In the genomic region with DNA sequence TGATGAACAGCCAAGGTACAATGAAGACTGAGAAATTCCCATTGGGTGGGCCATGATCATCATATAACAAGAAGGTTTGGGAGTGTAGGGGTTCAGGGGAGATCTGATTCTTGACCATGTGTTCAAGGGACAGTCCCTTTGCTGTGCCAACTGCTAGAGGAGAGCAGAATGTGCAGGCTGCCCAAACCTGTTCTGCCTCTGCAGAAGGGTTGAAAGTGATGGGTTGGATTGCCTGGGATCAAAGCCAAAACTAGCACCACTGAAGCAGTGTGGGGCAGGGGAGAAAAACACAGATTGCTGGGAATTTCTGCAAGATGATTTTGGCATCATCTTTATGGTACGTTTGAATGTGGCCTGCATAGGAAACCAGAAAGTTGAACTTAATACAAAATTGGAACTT, we compare ENCODE assay signal across 22 cellular contexts.
A peak's percentile ranks its signal among the peaks of the same experiment; 100 is the strongest.
DNase-seq lines count a peak whose midpoint lies in the region; ATAC-seq and TF ChIP-seq lines count a peak whose summit lies in the region.
"Had no signal": no experiment of that assay in that cellular context is flagged by ENCODE, and none has a peak within 500 bp of the region (broad histone marks: within the 10 kb centered on the region; RNA-seq: fewer than 3 reads in every experiment).

No MANE protein-coding gene starts in this region.

- DNase-seq in epithelial cell of esophagus (ENCODE audit: low read depth) (peak; percentile 1), mucosa of descending colon (no peak), islet precursor cell (no peak), SKM-1 (lab: John Stamatoyannopoulos, UW; ENCODE audit: unreplicated experiment) (no peak)
- DNase-seq in activated effector memory CD4-positive, alpha-beta T cell treated with Interleukin-2 at 50 U/mL for 16 hours = no peak
- DNase-seq: activated naive CD8-positive, alpha-beta T cell treated with anti-CD3 and anti-CD28 coated beads, Interleukin-2, amount 10 ng/mL, durations not matched to agents 7 days and 5 days; activated T-cell treated with anti-CD3 and anti-CD28 coated beads, Interleukin-2, amount 50 U/mL, for 24 hours; DMS153; dorsolateral prefrontal cortex; GM23248; head of caudate nucleus; KG1; NCI-H1417 treated with DMSO at 0.1 percent for 48 hours; NCI-H345; right lobe of liver; stimulated activated CD4-positive, alpha-beta T cell treated with anti-CD3 and anti-CD28 coated beads, Interleukin-1b, Interleukin-23, amount 100 ng/mL, for 48 hours; substantia nigra had no signal

- H3K4me3 ChIP-seq in epithelial cell of esophagus (ENCODE audit: low read length) = no peak overlapping the region
- H3K4me3 ChIP-seq in mucosa of descending colon = no peak overlapping the region
- H3K4me3 ChIP-seq: dorsolateral prefrontal cortex, GM23248, right lobe of liver had no signal

- H3K9me3 ChIP-seq in mucosa of descending colon = no peaks in the 10 kb centered on the region
- H3K9me3 ChIP-seq: neutrophil, right lobe of liver had no signal

- TF ChIP-seq CTCF in epithelial cell of esophagus (IDR thresholded peaks at IDR 0.05; ENCODE audit: insufficient read depth, low read depth, low read length, missing control alignments) (no peak), mucosa of descending colon (IDR thresholded peaks at IDR 0.05) (no peak)

- no peaks in the 10 kb centered on the region for H3K36me3 ChIP-seq in mucosa of descending colon (ENCODE audit: low read depth)
- H3K36me3 ChIP-seq: neutrophil, right lobe of liver had no signal

- ATAC-seq in GM18519 (IDR thresholded peaks at IDR 0.05; ENCODE audit: low FRiP score, unreplicated experiment) (peak; percentile 8), GM21390 (IDR thresholded peaks at IDR 0.05; ENCODE audit: unreplicated experiment) (peak; percentile 2), HG02981 (IDR thresholded peaks at IDR 0.05; ENCODE audit: unreplicated experiment) (peak; percentile 14), mucosa of descending colon (no peak)
- ATAC-seq: esophagus mucosa, right lobe of liver had no signal

- intact Hi-C loops in mucosa of descending colon (cut with DNase I, micrococcal nuclease) = no loop called here

- no peaks in the 10 kb centered on the region for H3K4me1 ChIP-seq in mucosa of descending colon (ENCODE audit: low read depth)
- H3K4me1 ChIP-seq: right lobe of liver had no signal
